ENCODE assay signal across 23 cellular contexts in genomic region chr3:60698117-60698516, GRCh38.
"Had no signal": no experiment of that assay in that cellular context is flagged by ENCODE, and none has a peak within 500 bp of the region (broad histone marks: within the 10 kb centered on the region; RNA-seq: fewer than 3 reads in every experiment).

No MANE protein-coding gene starts in this region.

- DNase-seq: activated CD4-positive, alpha-beta T cell treated with anti-CD3 and anti-CD28 coated beads, Interleukin-2, amount 50 U/mL, for 1 hour; activated CD8-positive, alpha-beta memory T cell treated with anti-CD3 and anti-CD28 coated beads, Interleukin-2, amount 50 U/mL, for 4 hours; activated effector memory CD4-positive, alpha-beta T cell treated with Interleukin-2 at 50 U/mL for 16 hours; activated naive CD4-positive, alpha-beta T cell treated with anti-CD3 and anti-CD28 coated beads, Interleukin-2, amount 10 ng/mL, durations not matched to agents 7 days and 5 days; activated naive CD8-positive, alpha-beta T cell treated with anti-CD3 and anti-CD28 coated beads, Interleukin-2, amount 50 U/mL, for 24 hours; activated T-cell treated with anti-CD3 and anti-CD28 coated beads, Interleukin-2, amount 50 U/mL, for 4 hours; anterior cingulate cortex; erythroblast; foreskin melanocyte; glutamatergic neuron; hippocampal formation; posterior cingulate gyrus; retina; stimulated activated CD8-positive, alpha-beta memory T cell treated with anti-CD3 and anti-CD28 coated beads, Interleukin-4, amount 100 ng/mL, for 48 hours; stimulated activated naive CD4-positive, alpha-beta T cell; upper lobe of right lung had no signal

- H3K4me3 ChIP-seq: coronary artery, lung, upper lobe of right lung had no signal

- H3K4me3 Mint-ChIP-seq: activated naive CD4-positive, alpha-beta T cell treated with anti-CD3 and anti-CD28 coated beads, Interleukin-2, amount 10 ng/mL, durations not matched to agents 7 days and 5 days; activated naive CD8-positive, alpha-beta T cell treated with anti-CD3 and anti-CD28 coated beads, Interleukin-2, amount 50 U/mL, for 24 hours; activated T-cell treated with anti-CD3 and anti-CD28 coated beads, Interleukin-2, amount 50 U/mL, for 4 hours; mesothelial cell of epicardium; natural killer cell treated with Interleukin-12 subunit alpha and Interleukin-12 subunit beta and Interleukin-15 and Interleukin-18, amount 100 ng/mL, for 72 hours had no signal

- H3K36me3 Mint-ChIP-seq: activated naive CD4-positive, alpha-beta T cell treated with anti-CD3 and anti-CD28 coated beads, Interleukin-2, amount 10 ng/mL, durations not matched to agents 7 days and 5 days; brain had no signal

- H3K4me1 Mint-ChIP-seq: activated naive CD4-positive, alpha-beta T cell treated with anti-CD3 and anti-CD28 coated beads, Interleukin-2, amount 10 ng/mL, durations not matched to agents 7 days and 5 days; activated naive CD8-positive, alpha-beta T cell treated with anti-CD3 and anti-CD28 coated beads, Interleukin-2, amount 50 U/mL, for 24 hours had no signal

- H3K27ac Mint-ChIP-seq: activated naive CD4-positive, alpha-beta T cell treated with anti-CD3 and anti-CD28 coated beads, Interleukin-2, amount 10 ng/mL, durations not matched to agents 7 days and 5 days; activated naive CD8-positive, alpha-beta T cell treated with anti-CD3 and anti-CD28 coated beads, Interleukin-2, amount 50 U/mL, for 24 hours; brain; mesothelial cell of epicardium; natural killer cell treated with Interleukin-12 subunit alpha and Interleukin-12 subunit beta and Interleukin-15 and Interleukin-18, amount 100 ng/mL, for 72 hours had no signal

- H3K27me3 Mint-ChIP-seq: activated naive CD4-positive, alpha-beta T cell treated with anti-CD3 and anti-CD28 coated beads, Interleukin-2, amount 10 ng/mL, durations not matched to agents 7 days and 5 days; activated naive CD8-positive, alpha-beta T cell treated with anti-CD3 and anti-CD28 coated beads, Interleukin-2, amount 50 U/mL, for 24 hours; brain had no signal

- H3K36me3 ChIP-seq: upper lobe of right lung had no signal

- H3K9me3 ChIP-seq: upper lobe of right lung had no signal

- H3K27me3 ChIP-seq: upper lobe of right lung had no signal

- ATAC-seq: activated CD4-positive, CD25-positive, alpha-beta regulatory T cell treated with anti-CD3 and anti-CD28 coated beads, Interleukin-2, amount 50 U/mL, for 24 hours; activated naive CD8-positive, alpha-beta T cell treated with anti-CD3 and anti-CD28 coated beads, Interleukin-2, amount 50 U/mL, for 24 hours; activated T-cell treated with anti-CD3 and anti-CD28 coated beads, Interleukin-2, amount 50 U/mL, for 4 hours; left lobe of liver; natural killer cell treated with Interleukin-12 subunit alpha and Interleukin-12 subunit beta and Interleukin-15 and Interleukin-18, amount 100 ng/mL, for 72 hours; upper lobe of right lung had no signal

- H3K27ac ChIP-seq: coronary artery, upper lobe of right lung had no signal

- H3K9me3 Mint-ChIP-seq: activated naive CD4-positive, alpha-beta T cell treated with anti-CD3 and anti-CD28 coated beads, Interleukin-2, amount 10 ng/mL, durations not matched to agents 7 days and 5 days; activated naive CD8-positive, alpha-beta T cell treated with anti-CD3 and anti-CD28 coated beads, Interleukin-2, amount 50 U/mL, for 24 hours; activated T-cell treated with anti-CD3 and anti-CD28 coated beads, Interleukin-2, amount 50 U/mL, for 4 hours; natural killer cell treated with Interleukin-12 subunit alpha and Interleukin-12 subunit beta and Interleukin-15 and Interleukin-18, amount 100 ng/mL, for 72 hours had no signal

- H3K4me1 ChIP-seq: upper lobe of right lung had no signal
